In genomic region chr14:87863047-87863446, GRCh38 we compare ENCODE assay signal across 16 cellular contexts.
DNase-seq lines count a peak whose midpoint lies in the region; ATAC-seq and TF ChIP-seq lines count a peak whose summit lies in the region.
"Had no signal": no experiment of that assay in that cellular context is flagged by ENCODE, and none has a peak within 500 bp of the region (broad histone marks: within the 10 kb centered on the region; RNA-seq: fewer than 3 reads in every experiment).

No MANE protein-coding gene starts in this region.

- H3K4me3 Mint-ChIP-seq in stimulated activated memory B cell treated with anti-CD40 and anti-IgM and Interleukin-4, amounts not matched to agents 10 μg/mL and 1 μg/mL and 100 μg/mL, for 72 hours = no peak overlapping the region
- H3K4me3 Mint-ChIP-seq: CD14-positive monocyte; CD4-positive, alpha-beta memory T cell had no signal

- peak overlapping the region; percentile 30 for H2AK5ac ChIP-seq in mesendoderm (ENCODE audit: low read length)

- peak; percentile 94 for ATAC-seq in RWPE2 (ENCODE audit: low read depth)
- ATAC-seq in stimulated activated memory B cell treated with anti-CD40 and anti-IgM and Interleukin-4, amounts not matched to agents 10 μg/mL and 1 μg/mL and 100 μg/mL, for 72 hours = no peak
- ATAC-seq in HG02970 (IDR thresholded peaks at IDR 0.05; ENCODE audit: low FRiP score, unreplicated experiment) = no peak

- H3K79me2 ChIP-seq in mesendoderm (ENCODE audit: control insufficient read depth, insufficient read depth, low read length) = no peaks in the 10 kb centered on the region

- no peaks in the 10 kb centered on the region for H3K79me1 ChIP-seq in mesendoderm (ENCODE audit: low read length)

- no peak overlapping the region for H2BK120ac ChIP-seq in mesendoderm (ENCODE audit: low read depth, low read length)

- no peak for TF ChIP-seq CTCF in RWPE2 (IDR thresholded peaks at IDR 0.05; ENCODE audit: poor library complexity, severe bottlenecking)
- TF ChIP-seq CTCF in epithelial cell of esophagus (IDR thresholded peaks at IDR 0.05; ENCODE audit: insufficient read depth, low read depth, low read length, missing control alignments) = no peak

- no peak overlapping the region for H3K56ac ChIP-seq in mesendoderm (ENCODE audit: low read length)

- H3K27ac ChIP-seq in RWPE2 (ENCODE audit: poor library complexity, severe bottlenecking) = peak overlapping the region; percentile 9
- no peak overlapping the region for H3K27ac ChIP-seq in mesendoderm (ENCODE audit: low read depth, low read length)
- H3K27ac ChIP-seq: BLaER1 had no signal

- no peaks in the 10 kb centered on the region for H3K4me1 Mint-ChIP-seq in stimulated activated memory B cell treated with anti-CD40 and anti-IgM and Interleukin-4, amounts not matched to agents 10 μg/mL and 1 μg/mL and 100 μg/mL, for 72 hours
- H3K4me1 Mint-ChIP-seq: CD14-positive monocyte; CD4-positive, alpha-beta memory T cell had no signal

- H4K5ac ChIP-seq in mesendoderm (ENCODE audit: low read length) = no peak overlapping the region

- no peak overlapping the region for H2BK5ac ChIP-seq in mesendoderm (ENCODE audit: low read length)

- no peaks in the 10 kb centered on the region for H3K36me3 Mint-ChIP-seq in stimulated activated memory B cell treated with anti-CD40 and anti-IgM and Interleukin-4, amounts not matched to agents 10 μg/mL and 1 μg/mL and 100 μg/mL, for 72 hours
- H3K36me3 Mint-ChIP-seq: CD14-positive monocyte; CD4-positive, alpha-beta memory T cell had no signal

- no peak overlapping the region for H3K23ac ChIP-seq in mesendoderm (ENCODE audit: low read length)

- no peaks in the 10 kb centered on the region for H3K27me3 ChIP-seq in RWPE2 (ENCODE audit: insufficient read depth, poor library complexity, severe bottlenecking)
- no peaks in the 10 kb centered on the region for H3K27me3 ChIP-seq in mesendoderm (ENCODE audit: insufficient read depth, low read length, poor library complexity)
- H3K27me3 ChIP-seq: BLaER1 had no signal

- H2BK15ac ChIP-seq in mesendoderm (replicated peaks; ENCODE audit: low read depth) = no peak overlapping the region

- no peaks in the 10 kb centered on the region for H3K9me3 Mint-ChIP-seq in stimulated activated memory B cell treated with anti-CD40 and anti-IgM and Interleukin-4, amounts not matched to agents 10 μg/mL and 1 μg/mL and 100 μg/mL, for 72 hours

- H3K4me2 ChIP-seq in mesendoderm (ENCODE audit: low read length) = no peak overlapping the region
- H3K4me2 ChIP-seq: BLaER1 had no signal

- no peak overlapping the region for H4K8ac ChIP-seq in mesendoderm (ENCODE audit: low read depth, low read length)

- H3K27me3 Mint-ChIP-seq in stimulated activated memory B cell treated with anti-CD40 and anti-IgM and Interleukin-4, amounts not matched to agents 10 μg/mL and 1 μg/mL and 100 μg/mL, for 72 hours = no peaks in the 10 kb centered on the region

- no peak overlapping the region for H3K9ac ChIP-seq in mesendoderm (ENCODE audit: low read length)
- H3K9ac ChIP-seq: BLaER1 had no signal

- no CpG with 5 or more reads among the region's 3 CpGs for WGBS in mesendoderm (ENCODE audit: extremely low coverage, insufficient coverage, low lambda C conversion rate)

- peak; percentile 52 for DNase-seq in HPDE6-E6E7 (ENCODE audit: extremely low spot score)
- DNase-seq in RWPE2 (ENCODE audit: low spot score) = no peak
- DNase-seq in epithelial cell of esophagus (ENCODE audit: low read depth) = peak; percentile 81
- DNase-seq in mesendoderm = no peak
- no peak for DNase-seq in activated CD4-positive, alpha-beta T cell treated with anti-CD3 and anti-CD28 coated beads, Interleukin-2, amount 50 U/mL, for 4 hours
- DNase-seq: 8988T; Calu3; CD4-positive, alpha-beta memory T cell; DMS79 treated with DMSO at 0.1 percent for 48 hours; GF-D8; GOT3; H7 had no signal

- H3K27ac Mint-ChIP-seq in stimulated activated memory B cell treated with anti-CD40 and anti-IgM and Interleukin-4, amounts not matched to agents 10 μg/mL and 1 μg/mL and 100 μg/mL, for 72 hours = no peak overlapping the region
- H3K27ac Mint-ChIP-seq: CD14-positive monocyte; CD4-positive, alpha-beta memory T cell had no signal

- no peaks in the 10 kb centered on the region for H3K9me3 ChIP-seq in RWPE2 (ENCODE audit: severe bottlenecking)
- H3K9me3 ChIP-seq: BLaER1 had no signal

- H3K4ac ChIP-seq in mesendoderm (ENCODE audit: low read depth, low read length) = no peak overlapping the region

- H3K4me3 ChIP-seq in RWPE2 (ENCODE audit: severe bottlenecking) (no peak overlapping the region), epithelial cell of esophagus (ENCODE audit: low read length) (no peak overlapping the region), mesendoderm (ENCODE audit: low read length) (no peak overlapping the region)
- H3K4me3 ChIP-seq: BLaER1 had no signal

- H3K18ac ChIP-seq in mesendoderm (ENCODE audit: low read length) = no peak overlapping the region

- H3K4me1 ChIP-seq in RWPE2 (ENCODE audit: insufficient read depth, poor library complexity, severe bottlenecking) (peaks cover 9% of the 10 kb centered on the region), mesendoderm (ENCODE audit: control insufficient read depth, low read depth, low read length) (no peaks in the 10 kb centered on the region)
- H3K4me1 ChIP-seq: BLaER1 had no signal

- H3K36me3 ChIP-seq in RWPE2 (ENCODE audit: low read depth) (no peaks in the 10 kb centered on the region), mesendoderm (ENCODE audit: control insufficient read depth, insufficient read depth, low read length) (no peaks in the 10 kb centered on the region)
- H3K36me3 ChIP-seq: BLaER1 had no signal

Comparison
In these comparisons a context has a peak if more than half of its experiments do, and no peak if none do; other contexts are left out.
1. DNase-seq: peak in HPDE6-E6E7 (single experiment) and epithelial cell of esophagus (single experiment); none in RWPE2 (single experiment), mesendoderm (single experiment) and activated CD4-positive, alpha-beta T cell treated with anti-CD3 and anti-CD28 coated beads, Interleukin-2, amount 50 U/mL, for 4 hours (0 of 2).